Comparison of ENCODE assay signal across 1 cellular context in genomic region chr14:61090432-61091216, GRCh38.
TF ChIP-seq lines count a peak whose summit lies in the region.

No MANE protein-coding gene starts in this region.

TF ChIP-seq in K562, 482 proteins besides CTCF, POLR2A, EP300 and RAD21 (continued from another document):
- TF ChIP-seq ZNF407 (IDR thresholded peaks at IDR 0.05; ENCODE audit: low read depth) (no peak), ZC3H4 (CRISPR knock-in tag; IDR thresholded peaks at IDR 0.05; ENCODE audit: borderline replicate concordance) (no peak), MAFK (IDR thresholded peaks at IDR 0.05; ENCODE audit: low read length) (no peak), RFX7 (CRISPR knock-in tag; IDR thresholded peaks at IDR 0.05) (no peak)
